10 cellular contexts compared by ENCODE assay signal in genomic region chr2:109558076-109558882, GRCh38. TPM values are rescaled to one million over a fixed set of nuclear protein-coding genes. Genes with fewer than 3 reads are reported as not detected.
DNase-seq lines count a peak whose midpoint lies in the region; ATAC-seq and TF ChIP-seq lines count a peak whose summit lies in the region.
"Had no signal": no experiment of that assay in that cellular context is flagged by ENCODE, and none has a peak within 500 bp of the region (broad histone marks: within the 10 kb centered on the region; RNA-seq: fewer than 3 reads in every experiment).

No MANE protein-coding gene starts in this region.

- H3K27me3 ChIP-seq in subcutaneous abdominal adipose tissue (ENCODE audit: control insufficient read depth in 5 of 5, insufficient read depth in 4 of 5, low read length in 5 of 5) = no peaks in the 10 kb centered on the region

- peak; percentile 21 for DNase-seq in activated CD4-positive, alpha-beta T cell treated with anti-CD3 and anti-CD28 coated beads for 36 hours
- DNase-seq in activated CD4-positive, alpha-beta T cell treated with anti-CD3 and anti-CD28 coated beads for 4 hours = no peak
- peak; percentile 29 for DNase-seq in SIG-M5 (lab: John Stamatoyannopoulos, UW)
- DNase-seq in fibroblast of pulmonary artery (ENCODE audit: low read depth) = peak; percentile 95
- DNase-seq in NCI-H2171 (lab: John Stamatoyannopoulos, UW) = no peak
- DNase-seq in NCI-H748 treated with DMSO at 0.1 percent for 48 hours (lab: John Stamatoyannopoulos, UW) = no peak
- DNase-seq: activated naive CD4-positive, alpha-beta T cell treated with anti-CD3 and anti-CD28 coated beads, Interleukin-2, amount 10 ng/mL, durations not matched to agents 7 days and 5 days; NCI-H2107 had no signal

- CTCF ChIA-PET in activated CD4-positive, alpha-beta T cell treated with anti-CD3 and anti-CD28 coated beads for 36 hours (lab: Charles Lee) = interaction anchor here (2.7 kb wide), 1 partner anchor 12 kb away, joined by 12 read pairs; no protein-coding TSS in a partner anchor

- peaks cover 12% of the 10 kb centered on the region for H3K4me1 Mint-ChIP-seq in activated CD4-positive, alpha-beta T cell treated with anti-CD3 and anti-CD28 coated beads for 36 hours

- peak overlapping the region; percentile 56 for H3K27ac ChIP-seq in subcutaneous abdominal adipose tissue (ENCODE audit: low read depth, low read length)

- H3K4me3 ChIP-seq in fibroblast of pulmonary artery (replicated peaks; ENCODE audit: low read depth, low read length) (no peak overlapping the region), subcutaneous abdominal adipose tissue (ENCODE audit: low read depth in 1 of 5, low read length in 5 of 5) (no peak overlapping the region)

- no peaks in the 10 kb centered on the region for H3K9me3 Mint-ChIP-seq in activated CD4-positive, alpha-beta T cell treated with anti-CD3 and anti-CD28 coated beads for 36 hours (ENCODE audit: low read depth)
- H3K9me3 Mint-ChIP-seq: activated naive CD4-positive, alpha-beta T cell treated with anti-CD3 and anti-CD28 coated beads, Interleukin-2, amount 10 ng/mL, durations not matched to agents 7 days and 5 days had no signal

- POLR2A ChIA-PET in activated CD4-positive, alpha-beta T cell treated with anti-CD3 and anti-CD28 coated beads for 36 hours (lab: Charles Lee) = no interaction called here

- no peak overlapping the region for H3K27ac Mint-ChIP-seq in activated CD4-positive, alpha-beta T cell treated with anti-CD3 and anti-CD28 coated beads for 36 hours
- H3K27ac Mint-ChIP-seq: activated naive CD4-positive, alpha-beta T cell treated with anti-CD3 and anti-CD28 coated beads, Interleukin-2, amount 10 ng/mL, durations not matched to agents 7 days and 5 days had no signal

- H3K9me3 ChIP-seq in subcutaneous abdominal adipose tissue (ENCODE audit: control insufficient read depth in 5 of 5, low read length in 5 of 5) = no peaks in the 10 kb centered on the region

- no peak for TF ChIP-seq CTCF in fibroblast of pulmonary artery (IDR thresholded peaks at IDR 0.05; ENCODE audit: low read length, missing control alignments)

- H3K27me3 Mint-ChIP-seq in activated CD4-positive, alpha-beta T cell treated with anti-CD3 and anti-CD28 coated beads for 36 hours = no peaks in the 10 kb centered on the region

- H3K9ac ChIP-seq in subcutaneous abdominal adipose tissue (ENCODE audit: low read length in 5 of 5) = no peak overlapping the region

- H3K36me3 ChIP-seq in subcutaneous abdominal adipose tissue (ENCODE audit: control insufficient read depth in 5 of 5, insufficient read depth in 5 of 5, low read length in 5 of 5) = peaks cover 3 to 20% (median 8%) of the 10 kb centered on the region in 5 donors

- ATAC-seq in activated CD4-positive, alpha-beta T cell treated with anti-CD3 and anti-CD28 coated beads for 36 hours = peak; percentile 71
- ATAC-seq in HG02885 (IDR thresholded peaks at IDR 0.05; ENCODE audit: poor library complexity, unreplicated experiment) = no peak

- peaks cover 0 to 9% (median 0%) of the 10 kb centered on the region in 5 donors for H3K4me1 ChIP-seq in subcutaneous abdominal adipose tissue (ENCODE audit: control insufficient read depth in 5 of 5, insufficient read depth in 5 of 5, low read length in 5 of 5)

- H3K4me3 Mint-ChIP-seq in activated CD4-positive, alpha-beta T cell treated with anti-CD3 and anti-CD28 coated beads for 36 hours = no peak overlapping the region
- H3K4me3 Mint-ChIP-seq: activated naive CD4-positive, alpha-beta T cell treated with anti-CD3 and anti-CD28 coated beads, Interleukin-2, amount 10 ng/mL, durations not matched to agents 7 days and 5 days had no signal

- H3K36me3 Mint-ChIP-seq in activated CD4-positive, alpha-beta T cell treated with anti-CD3 and anti-CD28 coated beads for 36 hours (ENCODE audit: low read depth) = no peaks in the 10 kb centered on the region
- H3K36me3 Mint-ChIP-seq: activated naive CD4-positive, alpha-beta T cell treated with anti-CD3 and anti-CD28 coated beads, Interleukin-2, amount 10 ng/mL, durations not matched to agents 7 days and 5 days had no signal

- intact Hi-C loops in activated CD4-positive, alpha-beta T cell treated with anti-CD3 and anti-CD28 coated beads for 36 hours (cut with DNase I, micrococcal nuclease) = loop anchor here in 1 of 2 experiments (5.0 kb wide), 1 partner anchor 134 kb away; no protein-coding TSS in a partner anchor

RNA-seq across cellular contexts. Expression of gene SEPTIN10, which starts 55.5 kb away (rescaled TPM):
- 1 to 10 TPM; 5.8 to 6.3 TPM for total RNA-seq in activated CD4-positive, alpha-beta T cell treated with anti-CD3 and anti-CD28 coated beads for 36 hours

RNA-seq across cellular contexts. Expression of gene SOWAHC, which starts 55.9 kb away (rescaled TPM):
- total RNA-seq in activated CD4-positive, alpha-beta T cell treated with anti-CD3 and anti-CD28 coated beads for 36 hours = under 1 TPM; 0.63 to 0.98 TPM

Comparison
In these comparisons a context has a peak if more than half of its experiments do, and no peak if none do; other contexts are left out.
1. DNase-seq: peak in activated CD4-positive, alpha-beta T cell treated with anti-CD3 and anti-CD28 coated beads for 36 hours (single experiment), SIG-M5 (single experiment) and fibroblast of pulmonary artery (single experiment); none in activated CD4-positive, alpha-beta T cell treated with anti-CD3 and anti-CD28 coated beads for 4 hours (0 of 2), NCI-H2171 (single experiment) and NCI-H748 treated with DMSO at 0.1 percent for 48 hours (single experiment).